ENCODE assay signal across 21 cellular contexts in the genomic region with DNA sequence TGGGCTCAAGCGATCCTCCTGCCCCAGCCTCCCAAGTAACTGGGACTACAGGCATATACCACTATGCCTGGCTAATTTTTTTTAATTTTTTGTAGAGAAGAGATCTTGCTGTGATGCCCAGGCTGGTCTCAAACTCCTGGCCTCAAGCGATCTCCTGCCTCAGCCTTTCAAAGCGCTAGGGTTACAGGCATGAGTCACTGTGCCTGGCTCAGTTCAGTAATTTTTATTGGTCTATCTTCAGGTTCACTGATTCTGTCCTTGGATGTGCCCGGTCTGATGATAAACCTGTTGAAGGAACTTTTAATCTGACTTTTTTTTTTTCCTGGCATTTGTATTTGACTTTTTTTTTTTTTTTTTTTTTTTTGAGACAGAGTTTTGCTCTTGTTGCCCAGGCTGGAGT. TPM values are rescaled to one million over a fixed set of nuclear protein-coding genes. Genes with fewer than 3 reads are reported as not detected.
DNase-seq lines count a peak whose midpoint lies in the region; ATAC-seq, FAIRE-seq and TF ChIP-seq lines count a peak whose summit lies in the region.
"Had no signal": no experiment of that assay in that cellular context is flagged by ENCODE, and none has a peak within 500 bp of the region (broad histone marks: within the 10 kb centered on the region; RNA-seq: fewer than 3 reads in every experiment).

No MANE protein-coding gene starts in this region.

- intact Hi-C loops in gastrocnemius medialis (cut with DNase I; ENCODE audit: low total_unique reads) = no loop called here

- no peak for ATAC-seq in gastrocnemius medialis
- ATAC-seq: Panc1 had no signal

- peaks cover 33 to 44% of the 10 kb centered on the region in 2 donors for H3K4me1 ChIP-seq in gastrocnemius medialis

- H3K4me3 ChIP-seq in gastrocnemius medialis (no peak overlapping the region), brain microvascular endothelial cell (ENCODE audit: low read depth, low read length) (no peak overlapping the region)

- peak; percentile 81 for DNase-seq in ACHN
- DNase-seq in RCC 7860 (ENCODE audit: low spot score) = peak; percentile 45
- peak; percentile 62 for DNase-seq in kidney tubule cell (ENCODE audit: low spot score)
- no peak for DNase-seq in gastrocnemius medialis
- DNase-seq in brain microvascular endothelial cell = no peak
- no peak for DNase-seq in effector CD8-positive, alpha-beta T cell (lab: John Stamatoyannopoulos, UW)
- DNase-seq in RPMI8226 = no peak
- DNase-seq: 8988T; CD8-positive, alpha-beta memory T cell; DMS53; H7; HFFc6; MM.1S; NCI-H1092 treated with DMSO at 0.1 percent for 48 hours; NCI-H1436 treated with DMSO at 0.1 percent for 48 hours; NCI-H1930; NCI-H510A treated with DMSO at 0.1 percent for 48 hours; NCI-H748 treated with DMSO at 0.1 percent for 48 hours had no signal

- TF ChIP-seq CTCF in gastrocnemius medialis (IDR thresholded peaks at IDR 0.05 in 4 of 5, conservative IDR thresholded peaks at IDR 0.05 in 1 of 5) (no peak), brain microvascular endothelial cell (IDR thresholded peaks at IDR 0.05; ENCODE audit: low read depth, low read length, missing control alignments) (no peak)

- no peak for TF ChIP-seq POLR2A in gastrocnemius medialis (IDR thresholded peaks at IDR 0.05)

- H3K36me3 ChIP-seq in gastrocnemius medialis (peaks cover 0 to 6% of the 10 kb centered on the region in 2 donors), brain microvascular endothelial cell (replicated peaks) (no peaks in the 10 kb centered on the region)

- peak; percentile 62 for FAIRE-seq in RCC 7860 (lab: Jason Lieb, UNC)
- FAIRE-seq: D721Med had no signal

- H3K27me3 ChIP-seq in gastrocnemius medialis = no peaks in the 10 kb centered on the region
- no peaks in the 10 kb centered on the region for H3K27me3 ChIP-seq in brain microvascular endothelial cell (replicated peaks)

- H3K27ac ChIP-seq in gastrocnemius medialis = peak overlapping the region in 3 of 4 donors; percentile 92 to 96 (median 94)
- no peak overlapping the region for H3K27ac ChIP-seq in brain microvascular endothelial cell
- H3K27ac ChIP-seq: C4-2B had no signal

- no peaks in the 10 kb centered on the region for H3K9me3 ChIP-seq in gastrocnemius medialis

- in situ Hi-C loops in ACHN (cut with HindIII; ENCODE audit: low pct_ligation_motif_present, low pct_unique_long_range_greater_than_20kb, low sequenced_read_pairs) (no loop called here), gastrocnemius medialis (cut with MboI; ENCODE audit: low sequenced_read_pairs in 4 of 4) (no loop called here), brain microvascular endothelial cell (cut with HindIII; ENCODE audit: low pct_ligation_motif_present, low sequenced_read_pairs) (no loop called here)

RNA-seq across cellular contexts. Expression of a gene that starts 40.1 kb away (rescaled TPM):
- total RNA-seq in gastrocnemius medialis = 10 to 100 TPM; 14.3 to 43.9 (median 24.7) TPM

Comparison
In these comparisons a context has a peak if more than half of its experiments do, and no peak if none do; other contexts are left out.
1. DNase-seq: peak in ACHN (single experiment), RCC 7860 (single experiment) and kidney tubule cell (single experiment); none in gastrocnemius medialis (0 of 2), brain microvascular endothelial cell (single experiment), effector CD8-positive, alpha-beta T cell (single experiment) and RPMI8226 (single experiment).